Comparison of ENCODE assay signal across 1 cellular context in the genomic region with DNA sequence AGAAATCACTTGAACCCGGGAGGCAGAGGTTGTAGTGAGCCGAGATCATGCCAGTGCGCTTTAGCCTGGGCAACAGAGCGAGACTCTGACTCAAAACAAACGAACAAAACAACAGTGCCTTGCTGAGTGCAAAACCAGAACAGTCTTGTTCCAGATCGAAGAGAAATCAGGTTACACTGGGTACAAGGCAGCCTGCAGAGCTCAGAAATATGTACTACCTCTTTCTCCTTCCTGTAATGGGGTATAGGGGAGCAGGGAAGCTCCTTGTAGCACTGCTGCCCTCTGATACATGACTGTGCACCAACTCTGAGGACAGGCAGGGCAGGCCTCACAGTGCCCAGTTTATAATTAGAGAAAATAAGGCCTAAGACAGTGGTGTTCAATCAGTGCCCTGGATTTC.
TF ChIP-seq lines count a peak whose summit lies in the region.

No MANE protein-coding gene starts in this region.

TF ChIP-seq in GM12878, 131 proteins besides CTCF, POLR2A, EP300 and RAD21:
- TF ChIP-seq SIX5 (IDR thresholded peaks at IDR 0.05; ENCODE audit: low read depth, low read length, severe bottlenecking) (no peak), CBFB (IDR thresholded peaks at IDR 0.05; ENCODE audit: low read depth) (no peak), CBX3 (IDR thresholded peaks at IDR 0.05; ENCODE audit: borderline replicate concordance, low read depth) (no peak), ASH2L (IDR thresholded peaks at IDR 0.05; ENCODE audit: borderline replicate concordance, low read depth) (no peak)
- TF ChIP-seq, protein P1, sequence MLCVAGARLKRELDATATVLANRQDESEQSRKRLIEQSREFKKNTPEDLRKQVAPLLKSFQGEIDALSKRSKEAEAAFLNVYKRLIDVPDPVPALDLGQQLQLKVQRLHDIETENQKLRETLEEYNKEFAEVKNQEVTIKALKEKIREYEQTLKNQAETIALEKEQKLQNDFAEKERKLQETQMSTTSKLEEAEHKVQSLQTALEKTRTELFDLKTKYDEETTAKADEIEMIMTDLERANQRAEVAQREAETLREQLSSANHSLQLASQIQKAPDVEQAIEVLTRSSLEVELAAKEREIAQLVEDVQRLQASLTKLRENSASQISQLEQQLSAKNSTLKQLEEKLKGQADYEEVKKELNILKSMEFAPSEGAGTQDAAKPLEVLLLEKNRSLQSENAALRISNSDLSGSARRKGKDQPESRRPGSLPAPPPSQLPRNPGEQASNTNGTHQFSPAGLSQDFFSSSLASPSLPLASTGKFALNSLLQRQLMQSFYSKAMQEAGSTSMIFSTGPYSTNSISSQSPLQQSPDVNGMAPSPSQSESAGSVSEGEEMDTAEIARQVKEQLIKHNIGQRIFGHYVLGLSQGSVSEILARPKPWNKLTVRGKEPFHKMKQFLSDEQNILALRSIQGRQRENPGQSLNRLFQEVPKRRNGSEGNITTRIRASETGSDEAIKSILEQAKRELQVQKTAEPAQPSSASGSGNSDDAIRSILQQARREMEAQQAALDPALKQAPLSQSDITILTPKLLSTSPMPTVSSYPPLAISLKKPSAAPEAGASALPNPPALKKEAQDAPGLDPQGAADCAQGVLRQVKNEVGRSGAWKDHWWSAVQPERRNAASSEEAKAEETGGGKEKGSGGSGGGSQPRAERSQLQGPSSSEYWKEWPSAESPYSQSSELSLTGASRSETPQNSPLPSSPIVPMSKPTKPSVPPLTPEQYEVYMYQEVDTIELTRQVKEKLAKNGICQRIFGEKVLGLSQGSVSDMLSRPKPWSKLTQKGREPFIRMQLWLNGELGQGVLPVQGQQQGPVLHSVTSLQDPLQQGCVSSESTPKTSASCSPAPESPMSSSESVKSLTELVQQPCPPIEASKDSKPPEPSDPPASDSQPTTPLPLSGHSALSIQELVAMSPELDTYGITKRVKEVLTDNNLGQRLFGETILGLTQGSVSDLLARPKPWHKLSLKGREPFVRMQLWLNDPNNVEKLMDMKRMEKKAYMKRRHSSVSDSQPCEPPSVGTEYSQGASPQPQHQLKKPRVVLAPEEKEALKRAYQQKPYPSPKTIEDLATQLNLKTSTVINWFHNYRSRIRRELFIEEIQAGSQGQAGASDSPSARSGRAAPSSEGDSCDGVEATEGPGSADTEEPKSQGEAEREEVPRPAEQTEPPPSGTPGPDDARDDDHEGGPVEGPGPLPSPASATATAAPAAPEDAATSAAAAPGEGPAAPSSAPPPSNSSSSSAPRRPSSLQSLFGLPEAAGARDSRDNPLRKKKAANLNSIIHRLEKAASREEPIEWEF (IDR thresholded peaks at IDR 0.05; ENCODE audit: insufficient replicate concordance, low read depth, low read length) = no peak
- TF ChIP-seq, protein P2, sequence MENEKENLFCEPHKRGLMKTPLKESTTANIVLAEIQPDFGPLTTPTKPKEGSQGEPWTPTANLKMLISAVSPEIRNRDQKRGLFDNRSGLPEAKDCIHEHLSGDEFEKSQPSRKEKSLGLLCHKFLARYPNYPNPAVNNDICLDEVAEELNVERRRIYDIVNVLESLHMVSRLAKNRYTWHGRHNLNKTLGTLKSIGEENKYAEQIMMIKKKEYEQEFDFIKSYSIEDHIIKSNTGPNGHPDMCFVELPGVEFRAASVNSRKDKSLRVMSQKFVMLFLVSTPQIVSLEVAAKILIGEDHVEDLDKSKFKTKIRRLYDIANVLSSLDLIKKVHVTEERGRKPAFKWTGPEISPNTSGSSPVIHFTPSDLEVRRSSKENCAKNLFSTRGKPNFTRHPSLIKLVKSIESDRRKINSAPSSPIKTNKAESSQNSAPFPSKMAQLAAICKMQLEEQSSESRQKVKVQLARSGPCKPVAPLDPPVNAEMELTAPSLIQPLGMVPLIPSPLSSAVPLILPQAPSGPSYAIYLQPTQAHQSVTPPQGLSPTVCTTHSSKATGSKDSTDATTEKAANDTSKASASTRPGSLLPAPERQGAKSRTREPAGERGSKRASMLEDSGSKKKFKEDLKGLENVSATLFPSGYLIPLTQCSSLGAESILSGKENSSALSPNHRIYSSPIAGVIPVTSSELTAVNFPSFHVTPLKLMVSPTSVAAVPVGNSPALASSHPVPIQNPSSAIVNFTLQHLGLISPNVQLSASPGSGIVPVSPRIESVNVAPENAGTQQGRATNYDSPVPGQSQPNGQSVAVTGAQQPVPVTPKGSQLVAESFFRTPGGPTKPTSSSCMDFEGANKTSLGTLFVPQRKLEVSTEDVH (IDR thresholded peaks at IDR 0.05; ENCODE audit: low read depth, partially characterized antibody) = no peak
TF ChIP-seq in GM12878: peak in this region for 0.
